Comparison of ENCODE assay signal across 8 cellular contexts in genomic region chr13:31431722-31432137, GRCh38.
A peak's percentile ranks its signal among the peaks of the same experiment; 100 is the strongest.
DNase-seq lines count a peak whose midpoint lies in the region; ATAC-seq and TF ChIP-seq lines count a peak whose summit lies in the region.

No MANE protein-coding gene starts in this region.

- H3K9ac ChIP-seq in HCT116 (ENCODE audit: low read length) = no peak overlapping the region

- no peak overlapping the region for H2AFZ ChIP-seq in HCT116 (ENCODE audit: low read depth, low read length, poor library complexity, severe bottlenecking)

- TF ChIP-seq RAD21 in HCT116 (IDR thresholded peaks at IDR 0.05; ENCODE audit: low read depth) = peak; percentile 43; the same call in 1 of the 2 replicates

- H3K27me3 ChIP-seq in HCT116 (ENCODE audit: insufficient read depth, low read length) (peaks cover 48% of the 10 kb centered on the region), ovary (no peaks in the 10 kb centered on the region)

- intact Hi-C loops in HCT116 (cut with micrococcal nuclease) = loop anchor here (1.0 kb wide), 1 partner anchor 311 kb away; no protein-coding TSS in a partner anchor
- intact Hi-C loops in ovary (cut with DNase I) = loop anchor here in 2 of 4 donors (10.0 kb wide), 1 partner anchor 313 kb away; no protein-coding TSS in a partner anchor

- H3K4me2 ChIP-seq in HCT116 (ENCODE audit: low read length) = no peak overlapping the region

- CTCF ChIA-PET in HCT116 (lab: Charles Lee) = interaction anchor here (0.8 to 1.2 kb wide), 9 partner anchors 11 to 478 kb away, joined by 3 to 5 read pairs (median 3); partner anchors contain the start of gene RXFP2

- no peaks in the 10 kb centered on the region for H3K36me3 ChIP-seq in HCT116 (ENCODE audit: control insufficient read depth in 1 of 2, insufficient read depth in 2 of 2, low read length in 2 of 2)
- H3K36me3 ChIP-seq in ovary = no peaks in the 10 kb centered on the region

- RAD21 ChIA-PET in HCT116 (lab: Charles Lee; ENCODE audit: low non-redundant PET in 1 of 2, low total read pairs in 2 of 2, uncharacterized antibody in 2 of 2, unreplicated experiment in 2 of 2) = no interaction called here

- TF ChIP-seq EP300 in ovary (IDR thresholded peaks at IDR 0.05) = no peak

- H3K4me3 ChIP-seq in HCT116 (replicated peaks in 1 of 2; ENCODE audit: low read depth in 1 of 2, low read length in 2 of 2) (no peak overlapping the region), ovary (no peak overlapping the region)

- no peaks in the 10 kb centered on the region for H3K79me2 ChIP-seq in HCT116 (ENCODE audit: insufficient read depth, low read length)

- ATAC-seq in HCT116 (peak; percentile 84), HG02840 (IDR thresholded peaks at IDR 0.05; ENCODE audit: low FRiP score, unreplicated experiment) (no peak)

- BruUV-seq in HCT116 (replicated peaks; lab: Mats Ljungman, UMichigan) = no TSS peak

- H3K9me2 ChIP-seq in HCT116 (ENCODE audit: insufficient read depth) = no peaks in the 10 kb centered on the region

- no peaks in the 10 kb centered on the region for H3K9me3 ChIP-seq in HCT116 (ENCODE audit: control insufficient read depth in 1 of 2, insufficient read depth in 1 of 2, low read depth in 1 of 2, low read length in 2 of 2)
- H3K9me3 ChIP-seq in ovary = no peaks in the 10 kb centered on the region

- no peaks in the 10 kb centered on the region for H4K20me1 ChIP-seq in HCT116 (ENCODE audit: insufficient read depth)

- WGBS in ovary, 3 donors = 18 to 22% (median 21%) methylated on average over 4 of the region's 4 CpGs

- TF ChIP-seq POLR2A in HCT116 (IDR thresholded peaks at IDR 0.05; ENCODE audit: borderline replicate concordance, extremely low read depth, insufficient read depth, insufficient read length) = no peak
- TF ChIP-seq POLR2A in ovary (IDR thresholded peaks at IDR 0.05) = no peak

- TF ChIP-seq CTCF in HCT116 (IDR thresholded peaks at IDR 0.05 in 2 of 3, conservative IDR thresholded peaks at IDR 0.05 in 1 of 3; ENCODE audit: borderline replicate concordance in 1 of 3, insufficient read depth in 1 of 3, low read depth in 2 of 3, low read length in 2 of 3) (peak; percentile 6 to 80 (median 71); a peak in 4 of 6 replicates), ovary (IDR thresholded peaks at IDR 0.05) (peak in 1 of 3 donors; percentile 14)

- H3K27ac ChIP-seq in HCT116 (ENCODE audit: low read depth, low read length) (no peak overlapping the region), ovary (no peak overlapping the region)

- POLR2A ChIA-PET in HCT116 (lab: Charles Lee) = no interaction called here

- no peaks in the 10 kb centered on the region for H3K4me1 ChIP-seq in HCT116 (ENCODE audit: control insufficient read depth in 1 of 2, insufficient read depth in 2 of 2, low read length in 2 of 2)
- H3K4me1 ChIP-seq in ovary (ENCODE audit: insufficient read depth) = no peaks in the 10 kb centered on the region

- DNase-seq in ELF-1 (ENCODE audit: low read depth, low spot score) = peak; percentile 60
- DNase-seq in HCT116 (ENCODE audit: low read depth, low spot score) = peak; percentile 22
- peak; percentile 62 for DNase-seq in NCI-H748 (lab: John Stamatoyannopoulos, UW; ENCODE audit: unreplicated experiment)
- DNase-seq in activated T-cell treated with anti-CD3 and anti-CD28 coated beads for 4 hours = peak; percentile 25
- DNase-seq in fibroblast of the conjunctiva (ENCODE audit: low read depth) = peak; percentile 23
- DNase-seq in ovary = peak in 3 of 5 donors; percentile 35 to 53 (median 42)
- no peak for DNase-seq in retina

TF ChIP-seq in HCT116, 20 proteins besides CTCF, POLR2A, EP300 and RAD21:
- TF ChIP-seq CBX3 (IDR thresholded peaks at IDR 0.05; ENCODE audit: low read depth) (no peak), ZNF274 (IDR thresholded peaks at IDR 0.05; ENCODE audit: low read depth, low read length) (no peak), FOSL1 (IDR thresholded peaks at IDR 0.05; ENCODE audit: low read depth) (no peak), SRF (IDR thresholded peaks at IDR 0.05; ENCODE audit: low read depth) (no peak), JUND (IDR thresholded peaks at IDR 0.05) (no peak), SIN3A (IDR thresholded peaks at IDR 0.05; ENCODE audit: low read depth) (no peak)
